Comparison of ENCODE assay signal across 9 cellular contexts in genomic region chr9:112028242-112029221, GRCh38.
A peak's percentile ranks its signal among the peaks of the same experiment; 100 is the strongest.
DNase-seq lines count a peak whose midpoint lies in the region; ATAC-seq and TF ChIP-seq lines count a peak whose summit lies in the region.
"Had no signal": no experiment of that assay in that cellular context is flagged by ENCODE, and none has a peak within 500 bp of the region (broad histone marks: within the 10 kb centered on the region; RNA-seq: fewer than 3 reads in every experiment).

No MANE protein-coding gene starts in this region.

- TF ChIP-seq CTCF in PC-3 (conservative IDR thresholded peaks at IDR 0.05; ENCODE audit: low read depth, low read length): no peak
- no peak for TF ChIP-seq CTCF in neural crest cell (conservative IDR thresholded peaks at IDR 0.05)

- H3K36me3 Mint-ChIP-seq in neural crest cell (ENCODE audit: low read depth): peaks cover 4% of the 10 kb centered on the region
- H3K36me3 Mint-ChIP-seq in activated naive CD4-positive, alpha-beta T cell treated with anti-CD3 and anti-CD28 coated beads for 36 hours (ENCODE audit: low read depth): no peaks in the 10 kb centered on the region

- no peak overlapping the region for H3K4me3 ChIP-seq in PC-3 (ENCODE audit: low read length)

- intact Hi-C loops in PC-3 (cut with micrococcal nuclease) (no loop called here), left cardiac atrium (cut with DNase I) (no loop called here)
- intact Hi-C loops in activated naive CD4-positive, alpha-beta T cell treated with anti-CD3 and anti-CD28 coated beads for 36 hours (cut with micrococcal nuclease): no loop called here

- H3K27me3 ChIP-seq in PC-3 (ENCODE audit: low read length): no peaks in the 10 kb centered on the region

- H3K4me1 Mint-ChIP-seq in neural crest cell: no peaks in the 10 kb centered on the region
- H3K4me1 Mint-ChIP-seq in activated naive CD4-positive, alpha-beta T cell treated with anti-CD3 and anti-CD28 coated beads for 36 hours (ENCODE audit: low read depth): peaks cover 26% of the 10 kb centered on the region

- CTCF ChIA-PET in PC-3 (lab: Charles Lee): no interaction called here
- CTCF ChIA-PET in activated naive CD4-positive, alpha-beta T cell treated with anti-CD3 and anti-CD28 coated beads for 36 hours (lab: Charles Lee): interaction anchor here (1.5 kb wide), 1 partner anchor 47 kb away, joined by 3 read pairs; no protein-coding TSS in a partner anchor

- H3K9me3 ChIP-seq in PC-3 (ENCODE audit: low read length): no peaks in the 10 kb centered on the region

- H3K4me1 ChIP-seq in PC-3 (ENCODE audit: insufficient read depth, low read length): peaks cover 36% of the 10 kb centered on the region

- H2AFZ ChIP-seq in PC-3 (ENCODE audit: low read length): no peak overlapping the region

- DNase-seq in PC-3: peak; percentile 36
- no peak for DNase-seq in neural crest cell (ENCODE audit: low read depth, low spot score)
- no peak for DNase-seq in left cardiac atrium
- no peak for DNase-seq in activated naive CD4-positive, alpha-beta T cell treated with anti-CD3 and anti-CD28 coated beads for 36 hours
- no peak for DNase-seq in KG1 (lab: John Stamatoyannopoulos, UW)
- no peak for DNase-seq in AG20443 (ENCODE audit: low spot score)
- DNase-seq: caudate nucleus had no signal

- no peaks in the 10 kb centered on the region for H3K79me2 ChIP-seq in PC-3 (ENCODE audit: low read length)

- H3K4me2 ChIP-seq in PC-3 (ENCODE audit: low read length): no peak overlapping the region

- H3K9ac ChIP-seq in PC-3 (ENCODE audit: low read length): no peak overlapping the region

- peak; percentile 30 for ATAC-seq in GM18867 (IDR thresholded peaks at IDR 0.05; ENCODE audit: unreplicated experiment)
- ATAC-seq in GM21825 (IDR thresholded peaks at IDR 0.05; ENCODE audit: unreplicated experiment): peak; percentile 47
- ATAC-seq in PC-3: no peak; the same call in 1 of the 2 replicates
- ATAC-seq in left cardiac atrium: no peak

- H3F3A ChIP-seq in PC-3 (ENCODE audit: low read length, unreplicated experiment): peaks cover 3% of the 10 kb centered on the region

- no peaks in the 10 kb centered on the region for H3K9me2 ChIP-seq in PC-3 (replicated peaks; ENCODE audit: low read length)

- H3K36me3 ChIP-seq in PC-3 (ENCODE audit: low read depth, low read length): no peaks in the 10 kb centered on the region

- no peaks in the 10 kb centered on the region for H4K20me1 ChIP-seq in PC-3 (ENCODE audit: low read length)

- peaks cover 5% of the 10 kb centered on the region for H3K9me3 Mint-ChIP-seq in neural crest cell
- H3K9me3 Mint-ChIP-seq in activated naive CD4-positive, alpha-beta T cell treated with anti-CD3 and anti-CD28 coated beads for 36 hours: no peaks in the 10 kb centered on the region

- H3K27ac Mint-ChIP-seq in neural crest cell (ENCODE audit: unreplicated experiment): peak overlapping the region; percentile 45
- no peak overlapping the region for H3K27ac Mint-ChIP-seq in activated naive CD4-positive, alpha-beta T cell treated with anti-CD3 and anti-CD28 coated beads for 36 hours

- H3K27ac ChIP-seq in PC-3 (ENCODE audit: low read length): peak overlapping the region; percentile 61

- H3K27me3 Mint-ChIP-seq in neural crest cell (ENCODE audit: low read depth): no peaks in the 10 kb centered on the region
- H3K27me3 Mint-ChIP-seq in activated naive CD4-positive, alpha-beta T cell treated with anti-CD3 and anti-CD28 coated beads for 36 hours (ENCODE audit: low read depth): peaks cover 5% of the 10 kb centered on the region

- POLR2A ChIA-PET in PC-3 (lab: Charles Lee; ENCODE audit: unreplicated experiment): interaction anchor here (0.6 kb wide), 1 partner anchor 130 kb away, joined by 4 read pairs; no protein-coding TSS in a partner anchor

- H3K4me3 Mint-ChIP-seq in neural crest cell: no peak overlapping the region
- H3K4me3 Mint-ChIP-seq in activated naive CD4-positive, alpha-beta T cell treated with anti-CD3 and anti-CD28 coated beads for 36 hours: no peak overlapping the region

- BruUV-seq in PC-3 (replicated peaks; lab: Mats Ljungman, UMichigan): no TSS peak

Comparison
In these comparisons a context has a peak if more than half of its experiments do, and no peak if none do; other contexts are left out.
1. ATAC-seq: peak in GM18867 (single experiment) and GM21825 (single experiment); none in PC-3 (single experiment) and left cardiac atrium (0 of 2).